8 cellular contexts compared by ENCODE assay signal in the genomic region with DNA sequence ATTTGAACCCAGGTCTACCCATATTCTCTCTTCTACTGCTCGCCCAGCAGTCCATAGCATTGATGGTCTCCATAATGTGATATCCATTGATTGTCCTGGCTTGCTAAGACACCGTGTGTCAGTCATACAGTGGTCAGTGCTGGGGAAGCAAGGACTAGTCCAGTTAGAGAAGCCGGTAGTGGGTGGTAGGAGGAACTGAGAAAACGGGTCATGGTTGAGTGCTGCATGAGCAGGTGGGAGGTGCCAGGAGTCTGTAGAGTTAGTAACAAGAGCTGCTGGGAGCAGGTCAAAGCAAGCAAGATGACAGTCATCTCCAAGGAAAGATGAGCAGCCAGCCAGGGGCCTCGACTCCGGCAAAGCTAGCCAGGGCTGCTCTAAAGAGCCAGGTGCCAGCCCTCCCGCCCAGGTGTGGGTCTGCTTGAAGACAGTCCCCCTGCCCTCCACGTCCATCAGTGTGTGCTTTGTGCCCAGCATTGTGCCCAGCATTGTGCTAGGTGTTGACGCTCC. TPM values are rescaled to one million over a fixed set of nuclear protein-coding genes. Genes with fewer than 3 reads are reported as not detected.
DNase-seq lines count a peak whose midpoint lies in the region; ATAC-seq and TF ChIP-seq lines count a peak whose summit lies in the region.

No MANE protein-coding gene starts in this region.

- no peaks in the 10 kb centered on the region for H3K9me2 ChIP-seq in SK-N-SH

- H2AFZ ChIP-seq in neural progenitor cell (replicated peaks) (no peak overlapping the region), SK-N-SH (ENCODE audit: low read depth) (no peak overlapping the region)

- peaks cover 7% of the 10 kb centered on the region for H3K27me3 Mint-ChIP-seq in neural progenitor cell (ENCODE audit: insufficient read depth, low read depth)

- CTCF ChIA-PET in SK-N-SH (lab: Yijun Ruan, JAX): interaction anchor here (3.3 kb wide), 1 partner anchor 8 kb away, joined by 21 read pairs; no protein-coding TSS in a partner anchor

- no peaks in the 10 kb centered on the region for H3K36me3 ChIP-seq in neural progenitor cell
- no peaks in the 10 kb centered on the region for H3K36me3 ChIP-seq in SK-N-SH (replicated peaks in 1 of 2; ENCODE audit: control insufficient read depth in 1 of 2, insufficient read depth in 2 of 2, low read length in 1 of 2)

- no peak overlapping the region for H3K4me3 Mint-ChIP-seq in neural progenitor cell

- no peak overlapping the region for H3K27ac Mint-ChIP-seq in neural progenitor cell

- H3K9me3 ChIP-seq in neural progenitor cell (ENCODE audit: low read depth): no peaks in the 10 kb centered on the region
- no peaks in the 10 kb centered on the region for H3K9me3 ChIP-seq in SK-N-SH

- POLR2A ChIA-PET in SK-N-SH (lab: Yijun Ruan, JAX): interaction anchor here (0.7 kb wide), 1 partner anchor 8 kb away, joined by 4 read pairs; no protein-coding TSS in a partner anchor

- H3K9ac ChIP-seq in neural progenitor cell (no peak overlapping the region), SK-N-SH (no peak overlapping the region)

- H3K27ac ChIP-seq in neural progenitor cell (no peak overlapping the region), SK-N-SH (ENCODE audit: low read depth in 2 of 2, low read length in 1 of 2) (peak overlapping the region in 1 of 2 experiments; percentile 43; a peak in 1 of 4 replicates)

- TF ChIP-seq EP300 in SK-N-SH (IDR thresholded peaks at IDR 0.05; ENCODE audit: borderline replicate concordance in 1 of 2, low read depth in 1 of 2, low read length in 1 of 2): no peak

- H3K79me2 ChIP-seq in neural progenitor cell (ENCODE audit: low read depth) (no peaks in the 10 kb centered on the region), SK-N-SH (ENCODE audit: insufficient read depth) (no peaks in the 10 kb centered on the region)

- peaks cover 4% of the 10 kb centered on the region for H3F3A ChIP-seq in neural progenitor cell (ENCODE audit: low read depth)
- peaks cover 6% of the 10 kb centered on the region for H3F3A ChIP-seq in SK-N-SH (replicated peaks; ENCODE audit: insufficient read depth)

- intact Hi-C loops in left colon (cut with DNase I, micrococcal nuclease): no loop called here

- WGBS in SK-N-SH (ENCODE audit: low lambda C conversion rate): 85% methylated on average over 7 of the region's 9 CpGs

- DNase-seq in ACHN (peak; percentile 51), NOMO-1 (lab: John Stamatoyannopoulos, UW; ENCODE audit: unreplicated experiment in 2 of 2) (peak; percentile 28 to 75), left colon (peak; percentile 54 to 65), islet precursor cell (no peak), neural progenitor cell (ENCODE audit: low spot score) (no peak), SK-N-SH (no peak)

- H3K4me3 ChIP-seq in neural progenitor cell (no peak overlapping the region), SK-N-SH (ENCODE audit: low read depth in 2 of 2, low read length in 1 of 2) (no peak overlapping the region)

- H3K36me3 Mint-ChIP-seq in neural progenitor cell: no peaks in the 10 kb centered on the region

- in situ Hi-C loops in ACHN (cut with HindIII; ENCODE audit: low pct_ligation_motif_present, low pct_unique_long_range_greater_than_20kb, low sequenced_read_pairs): no loop called here

- TF ChIP-seq CTCF in neural progenitor cell (IDR thresholded peaks at IDR 0.05) (no peak), SK-N-SH (IDR thresholded peaks at IDR 0.05) (no peak)

- peaks cover 34% of the 10 kb centered on the region for H3K4me1 Mint-ChIP-seq in neural progenitor cell

- no peak for TF ChIP-seq RAD21 in SK-N-SH (IDR thresholded peaks at IDR 0.05; ENCODE audit: low read length)

- H3K9me3 Mint-ChIP-seq in neural progenitor cell: peaks cover 9% of the 10 kb centered on the region

- ATAC-seq in GM18858 (IDR thresholded peaks at IDR 0.05; ENCODE audit: unreplicated experiment) (peak; percentile 38), HG02970 (IDR thresholded peaks at IDR 0.05; ENCODE audit: low FRiP score, unreplicated experiment) (peak; percentile 51), left colon (peak; percentile 47)

- H3K27me3 ChIP-seq in neural progenitor cell (no peaks in the 10 kb centered on the region), SK-N-SH (ENCODE audit: insufficient read depth) (no peaks in the 10 kb centered on the region)

- H3K4me1 ChIP-seq in neural progenitor cell (peaks cover 19% of the 10 kb centered on the region), SK-N-SH (ENCODE audit: control insufficient read depth in 1 of 2, insufficient read depth in 2 of 2, low read depth in 1 of 2, low read length in 1 of 2) (peaks cover 0 to 13% of the 10 kb centered on the region in 2 experiments; a peak in 1 of 4 replicates)

- H4K20me1 ChIP-seq in neural progenitor cell (ENCODE audit: low read depth) (no peaks in the 10 kb centered on the region), SK-N-SH (ENCODE audit: insufficient read depth) (no peaks in the 10 kb centered on the region)

- H3K4me2 ChIP-seq in neural progenitor cell (no peak overlapping the region), SK-N-SH (no peak overlapping the region)

TF ChIP-seq in SK-N-SH, 30 proteins besides CTCF, POLR2A, EP300 and RAD21:
- TF ChIP-seq TAF1 (IDR thresholded peaks at IDR 0.05; ENCODE audit: borderline replicate concordance, low read depth, low read length): no peak
- no peak for TF ChIP-seq RCOR1 (IDR thresholded peaks at IDR 0.05; ENCODE audit: low read length)
- TF ChIP-seq POLR2AphosphoS5 (IDR thresholded peaks at IDR 0.05; ENCODE audit: low read depth, low read length): no peak
- no peak for TF ChIP-seq ELF1 (IDR thresholded peaks at IDR 0.05)
- TF ChIP-seq FOXJ3 (CRISPR knock-in tag; IDR thresholded peaks at IDR 0.05): no peak
- no peak for TF ChIP-seq RFX5 (IDR thresholded peaks at IDR 0.05; ENCODE audit: low read length)
- no peak for TF ChIP-seq ZBTB33 (IDR thresholded peaks at IDR 0.05; ENCODE audit: borderline replicate concordance, low read depth)
- TF ChIP-seq CHD2 (IDR thresholded peaks at IDR 0.05; ENCODE audit: low read length, partially characterized antibody): no peak
- no peak for TF ChIP-seq SIN3A (IDR thresholded peaks at IDR 0.05; ENCODE audit: borderline replicate concordance, low read depth, low read length)
- no peak for TF ChIP-seq REST (IDR thresholded peaks at IDR 0.05; ENCODE audit: low read depth, low read length)
- TF ChIP-seq GATA2 (CRISPR knock-in tag; IDR thresholded peaks at IDR 0.05): no peak

RNA-seq across cellular contexts. Expression of gene USP3, which starts 29.5 kb away (rescaled TPM):
- total RNA-seq in left colon (10 to 100 TPM; 74.7 to 79.9 TPM), neural progenitor cell (ENCODE audit: low replicate concordance) (48.8 and 64.2 TPM in 2 replicates)
- polyA plus RNA-seq in SK-N-SH (2012; rRNA removed): 9.3 and 10.8 TPM in 2 replicates
- polyA plus RNA-seq in SK-N-SH (2012; cell fraction: cytosol; rRNA removed): 9.3 and 9.6 TPM in 2 replicates
- 45.6 and 46.7 TPM in 2 replicates for polyA plus RNA-seq in SK-N-SH (2012; cell fraction: nucleus; rRNA removed)

Comparison
In these comparisons a context has a peak if more than half of its experiments do, and no peak if none do; other contexts are left out.
1. DNase-seq: peak in ACHN (single experiment), NOMO-1 (2 of 2) and left colon (2 of 2); none in islet precursor cell (single experiment), neural progenitor cell (single experiment) and SK-N-SH (single experiment).
2. Peak in every context shown above with its lines, with median percentiles within 50 percentile points of each other: ATAC-seq.